ENCODE assay signal across 9 cellular contexts in genomic region chr3:57961828-57962447, GRCh38. TPM values are rescaled to one million over a fixed set of nuclear protein-coding genes. Genes with fewer than 3 reads are reported as not detected.
DNase-seq lines count a peak whose midpoint lies in the region; ATAC-seq and TF ChIP-seq lines count a peak whose summit lies in the region.
"Had no signal": no experiment of that assay in that cellular context is flagged by ENCODE, and none has a peak within 500 bp of the region (broad histone marks: within the 10 kb centered on the region; RNA-seq: fewer than 3 reads in every experiment).

No MANE protein-coding gene starts in this region.

- DNase-seq in DMS53 (lab: John Stamatoyannopoulos, UW) (peak; percentile 15), DMS53 treated with DMSO at 0.1 percent for 48 hours (lab: John Stamatoyannopoulos, UW; ENCODE audit: unreplicated experiment) (no peak), NCI-H460 (ENCODE audit: extremely low read depth, low read depth) (peak; percentile 61), dermis blood vessel endothelial cell (peak; percentile 78), trophoblast cell (no peak), thyroid gland (no peak), ureter (ENCODE audit: low spot score) (no peak)
- DNase-seq: activated naive CD8-positive, alpha-beta T cell treated with anti-CD3 and anti-CD28 coated beads for 36 hours had no signal

- H3K23ac ChIP-seq in trophoblast cell (ENCODE audit: low read length) = no peak overlapping the region

- H3K79me2 ChIP-seq in trophoblast cell (ENCODE audit: control insufficient read depth, insufficient read depth, low read length, poor library complexity) = no peaks in the 10 kb centered on the region

- no peak overlapping the region for H4K12ac ChIP-seq in trophoblast cell (ENCODE audit: low read depth, low read length)

- no peak for TF ChIP-seq POLR2A in thyroid gland (IDR thresholded peaks at IDR 0.05)

- H3K14ac ChIP-seq in trophoblast cell (ENCODE audit: low read length) = no peak overlapping the region

- H4K91ac ChIP-seq in trophoblast cell (ENCODE audit: low read depth, low read length) = peak overlapping the region; percentile 42

- peak in 3 of 6 experiments; percentile 19 to 31 (median 20) for TF ChIP-seq CTCF in thyroid gland (IDR thresholded peaks at IDR 0.05)

- peak overlapping the region; percentile 57 for H2AK5ac ChIP-seq in trophoblast cell (ENCODE audit: low read length)

- WGBS in trophoblast cell (ENCODE audit: extremely low coverage, insufficient coverage, insufficient read length) = no CpG with 5 or more reads among the region's 5 CpGs
- 87 to 94% methylated on average over 5 of the region's 5 CpGs for WGBS in thyroid gland, 2 donors

- H3K4me2 ChIP-seq in trophoblast cell (ENCODE audit: low read length) = no peak overlapping the region

- no peak overlapping the region for H2BK120ac ChIP-seq in trophoblast cell (ENCODE audit: insufficient read depth, low read length, poor library complexity)

- no peak overlapping the region for H4K8ac ChIP-seq in trophoblast cell (ENCODE audit: low read depth, low read length)

- no peaks in the 10 kb centered on the region for H3K36me3 ChIP-seq in trophoblast cell (ENCODE audit: control insufficient read depth in 1 of 2, insufficient read depth in 2 of 2, low read length in 2 of 2)
- H3K36me3 ChIP-seq in thyroid gland = no peaks in the 10 kb centered on the region

- H2AFZ ChIP-seq in trophoblast cell (ENCODE audit: insufficient read depth, low read length, poor library complexity) = no peak overlapping the region

- H2BK5ac ChIP-seq in trophoblast cell (ENCODE audit: low read depth, low read length, poor library complexity) = no peak overlapping the region

- no peak overlapping the region for H3K4ac ChIP-seq in trophoblast cell (ENCODE audit: low read depth, low read length)

- H2BK12ac ChIP-seq in trophoblast cell (ENCODE audit: low read length) = no peak overlapping the region

- intact Hi-C loops in thyroid gland (cut with DNase I) = no loop called here

- H3K9me3 ChIP-seq in trophoblast cell (ENCODE audit: insufficient read depth, low read depth, low read length) = no peaks in the 10 kb centered on the region
- H3K9me3 ChIP-seq in thyroid gland = no peaks in the 10 kb centered on the region

- H3K18ac ChIP-seq in trophoblast cell (ENCODE audit: low read length) = no peak overlapping the region

- H3K9ac ChIP-seq in trophoblast cell (ENCODE audit: low read length) = peak overlapping the region; percentile 7

- no peak for ATAC-seq in GM21381 (IDR thresholded peaks at IDR 0.05; ENCODE audit: unreplicated experiment)

- H3K27me3 ChIP-seq in trophoblast cell (ENCODE audit: insufficient read depth, low read length) (no peaks in the 10 kb centered on the region), thyroid gland (no peaks in the 10 kb centered on the region)

- H3K27ac ChIP-seq in trophoblast cell (ENCODE audit: low read depth, low read length) (no peak overlapping the region), thyroid gland (peak overlapping the region in 1 of 3 donors; percentile 51)

- H3K79me1 ChIP-seq in trophoblast cell (ENCODE audit: low read length) = peaks cover 14% of the 10 kb centered on the region

- H3K4me1 ChIP-seq in trophoblast cell (ENCODE audit: control insufficient read depth in 1 of 2, insufficient read depth in 2 of 2, low read length in 2 of 2) (peaks cover 12 to 21% of the 10 kb centered on the region in 2 experiments), thyroid gland (peaks cover 0 to 25% of the 10 kb centered on the region in 2 donors)

- H3K4me3 ChIP-seq in trophoblast cell (ENCODE audit: low read depth, low read length) (no peak overlapping the region), thyroid gland (replicated peaks in 1 of 3) (no peak overlapping the region)

RNA-seq across cellular contexts. Expression of gene FLNB, which starts 46.3 kb away (rescaled TPM):
- total RNA-seq in NCI-H460 (2014; rRNA removed; shearing (Covaris generic)) = 496 and 497 TPM in 2 replicates
- polyA plus RNA-seq in NCI-H460 (2014; cell fraction: nucleus; rRNA removed) = 621 and 673 TPM in 2 replicates
- total RNA-seq in dermis blood vessel endothelial cell (676 and 796 TPM in 2 replicates), thyroid gland (100 to 1,000 TPM; 164 to 258 (median 242) TPM), ureter (303 TPM)
- 139 and 141 TPM in 2 replicates for polyA plus RNA-seq in trophoblast cell (2013)

Comparison
In these comparisons a context has a peak if more than half of its experiments do, and no peak if none do; other contexts are left out.
1. DNase-seq: peak in DMS53 (single experiment), NCI-H460 (single experiment) and dermis blood vessel endothelial cell (single experiment); none in DMS53 treated with DMSO at 0.1 percent for 48 hours (single experiment), trophoblast cell (0 of 2), thyroid gland (0 of 2) and ureter (single experiment).